Comparison of ENCODE assay signal across 21 cellular contexts in the genomic region with DNA sequence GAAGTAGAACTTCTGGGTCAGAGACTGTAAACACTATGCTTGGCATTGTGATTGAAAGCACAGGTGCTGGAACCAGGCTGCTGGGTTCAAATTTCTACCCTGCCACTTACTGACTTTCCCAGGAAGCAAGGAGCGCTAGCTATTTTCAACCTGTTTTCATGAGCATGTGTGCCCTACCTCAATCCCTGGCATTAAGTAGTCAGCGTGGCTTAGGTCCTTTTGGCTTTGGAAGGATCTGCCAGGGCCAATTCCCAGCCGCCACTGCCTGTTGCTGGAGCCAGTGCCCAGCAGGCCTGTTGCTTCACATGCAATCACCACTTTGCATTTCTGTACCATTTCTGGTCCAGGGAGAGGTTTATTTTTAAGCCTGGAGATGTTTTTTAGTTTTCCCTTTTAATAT.
"Had no signal": no experiment of that assay in that cellular context is flagged by ENCODE, and none has a peak within 500 bp of the region (broad histone marks: within the 10 kb centered on the region; RNA-seq: fewer than 3 reads in every experiment).

No MANE protein-coding gene starts in this region.

- H3K27ac ChIP-seq: HL-60, KMS-11 had no signal

- H3K4me2 ChIP-seq: KMS-11, SK-N-SH had no signal

- DNase-seq: Kasumi-1, MM.1S, NCI-H1092 treated with DMSO at 0.1 percent for 48 hours, NCI-H1436, NCI-H187, NCI-H2029, NCI-H2081 treated with DMSO at 0.1 percent for 48 hours, NCI-H2171, NCI-H226, NCI-H446, NCI-H510A, NCI-H524 treated with DMSO at 0.1 percent for 48 hours, NCI-H69, NCI-H774, Right ventricle myocardium superior, RPMI8226, SIG-M5, SK-N-SH had no signal

- H3K9me3 ChIP-seq: SK-N-SH had no signal

- H3K9ac ChIP-seq: KMS-11, SK-N-SH had no signal

- H3K4me3 ChIP-seq: K562 had no signal
